In the genomic region with DNA sequence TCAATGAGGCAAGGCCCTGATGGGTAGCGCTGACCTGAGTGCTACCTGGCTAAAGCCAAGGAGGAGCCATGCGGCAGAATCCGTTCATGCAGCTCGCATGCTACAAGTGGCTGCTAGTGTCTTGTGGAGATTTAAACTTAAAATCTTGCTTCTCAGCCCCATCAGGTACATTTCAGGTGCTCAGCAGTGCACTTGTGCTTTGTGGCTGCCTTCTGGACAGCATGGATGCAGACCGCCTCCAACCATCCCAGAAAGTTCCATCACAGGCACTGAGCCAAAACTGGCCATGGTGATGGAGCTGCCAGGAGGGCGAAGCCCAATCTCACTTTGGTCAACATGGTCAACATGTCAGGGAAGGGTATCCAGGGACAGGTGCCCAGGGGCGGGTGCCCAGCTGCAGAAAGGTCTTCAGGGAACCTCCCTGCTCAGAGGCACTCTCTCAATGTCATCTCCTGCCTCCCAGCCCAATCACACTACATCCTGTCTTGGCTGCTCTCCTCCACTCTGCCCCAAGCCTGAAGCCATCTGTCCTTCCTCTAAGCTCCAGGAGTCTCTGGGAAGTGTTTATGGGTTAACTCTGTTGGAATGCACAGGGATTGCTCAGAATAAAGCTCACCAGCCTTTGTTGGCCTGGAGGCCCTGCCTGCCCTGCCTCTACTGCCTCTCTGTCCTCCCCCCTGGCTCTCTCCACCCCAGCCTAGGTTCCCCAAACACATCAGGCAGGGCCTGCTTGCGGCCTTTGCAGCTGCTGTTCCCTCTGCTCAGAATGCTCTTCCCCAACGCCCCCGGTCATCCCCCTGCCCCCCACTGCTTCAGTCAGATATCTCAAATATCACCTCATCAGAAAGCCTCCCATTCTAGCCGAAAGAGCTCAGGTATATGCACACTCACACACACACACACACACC, we compare ENCODE assay signal across 11 cellular contexts. TPM values are rescaled to one million over a fixed set of nuclear protein-coding genes. Genes with fewer than 3 reads are reported as not detected.
DNase-seq lines count a peak whose midpoint lies in the region; ATAC-seq and TF ChIP-seq lines count a peak whose summit lies in the region.
"Had no signal": no experiment of that assay in that cellular context is flagged by ENCODE, and none has a peak within 500 bp of the region (broad histone marks: within the 10 kb centered on the region; RNA-seq: fewer than 3 reads in every experiment).

No MANE protein-coding gene starts in this region.

- H3K27ac ChIP-seq in OCI-LY7 (ENCODE audit: low read depth, low read length, poor library complexity, severe bottlenecking) (peak overlapping the region; percentile 82), esophagus squamous epithelium (peak overlapping the region in 3 of 4 donors; percentile 1 to 82 (median 70)), body of pancreas (no peak overlapping the region)
- H3K27ac ChIP-seq: C4-2B had no signal

- no peaks in the 10 kb centered on the region for H4K20me1 ChIP-seq in OCI-LY7 (ENCODE audit: insufficient read depth, low read length)

- H3K79me2 ChIP-seq in OCI-LY7 (ENCODE audit: insufficient read depth, low read depth, low read length), result no peaks in the 10 kb centered on the region

- TF ChIP-seq POLR2A in esophagus squamous epithelium (IDR thresholded peaks at IDR 0.05) (no peak), GM18505 (IDR thresholded peaks at IDR 0.05; ENCODE audit: borderline replicate concordance, extremely low read depth, insufficient read depth, insufficient read length) (no peak), body of pancreas (IDR thresholded peaks at IDR 0.05) (no peak)

- WGBS in esophagus squamous epithelium, 2 donors, result 81 to 91% methylated on average over 3 to 8 of the region's 11 CpGs
- 82 to 87% methylated on average over 11 of the region's 11 CpGs for WGBS in body of pancreas, 2 donors

- H3K4me1 ChIP-seq in OCI-LY7 (ENCODE audit: insufficient read depth, low read length, poor library complexity, severe bottlenecking) (peaks cover 57% of the 10 kb centered on the region), esophagus squamous epithelium (peaks cover 0 to 19% (median 4%) of the 10 kb centered on the region in 3 donors), body of pancreas (no peaks in the 10 kb centered on the region)

- peak overlapping the region; percentile 61 for H3K4me3 ChIP-seq in OCI-LY7 (ENCODE audit: low read depth, low read length, poor library complexity, severe bottlenecking)
- H3K4me3 ChIP-seq in esophagus squamous epithelium, result no peak overlapping the region
- no peak overlapping the region for H3K4me3 ChIP-seq in body of pancreas

- H3K4me2 ChIP-seq in OCI-LY7 (ENCODE audit: low read length), result peak overlapping the region; percentile 83

- CTCF ChIA-PET in OCI-LY7 (lab: Charles Lee; ENCODE audit: unreplicated experiment), result interaction anchor here (1.0 kb wide), 1 partner anchor 46 kb away, joined by 3 read pairs; no protein-coding TSS in a partner anchor

- no TSS peak for BruUV-seq in OCI-LY7 (replicated peaks; lab: Mats Ljungman, UMichigan)

- H2AFZ ChIP-seq in OCI-LY7 (ENCODE audit: low read length), result peak overlapping the region; percentile 13; the same call in 1 of the 2 replicates

- no peak for TF ChIP-seq CTCF in OCI-LY7 (conservative IDR thresholded peaks at IDR 0.05; ENCODE audit: low read length)
- no peak for TF ChIP-seq CTCF in esophagus squamous epithelium (IDR thresholded peaks at IDR 0.05)
- no peak for TF ChIP-seq CTCF in body of pancreas (IDR thresholded peaks at IDR 0.05)

- no peaks in the 10 kb centered on the region for H3K9me2 ChIP-seq in OCI-LY7 (ENCODE audit: insufficient read depth, low read length)

- intact Hi-C loops in OCI-LY7 (cut with micrococcal nuclease; ENCODE audit: unreplicated experiment), result no loop called here
- intact Hi-C loops in esophagus squamous epithelium (cut with DNase I), result no loop called here
- intact Hi-C loops in body of pancreas (cut with DNase I), result loop anchor here (5.0 kb wide), 1 partner anchor 73 kb away; no protein-coding TSS in a partner anchor

- POLR2A ChIA-PET in OCI-LY7 (lab: Charles Lee), result interaction anchor here (0.6 to 5.4 kb wide), 7 partner anchors 14 to 75 kb away, joined by 3 to 65 read pairs (median 4); a partner anchor contains a TSS

- H3K9me3 ChIP-seq in OCI-LY7 (ENCODE audit: low read length) (no peaks in the 10 kb centered on the region), esophagus squamous epithelium (no peaks in the 10 kb centered on the region), body of pancreas (no peaks in the 10 kb centered on the region)

- no peaks in the 10 kb centered on the region for H3K36me3 ChIP-seq in OCI-LY7 (ENCODE audit: insufficient read depth, low read length)
- H3K36me3 ChIP-seq in esophagus squamous epithelium, result no peaks in the 10 kb centered on the region
- H3K36me3 ChIP-seq in body of pancreas (replicated peaks in 1 of 2; ENCODE audit: insufficient read depth in 1 of 2, low read depth in 2 of 2), result no peaks in the 10 kb centered on the region

- ATAC-seq in GM18505 (IDR thresholded peaks at IDR 0.05; ENCODE audit: unreplicated experiment), result no peak
- no peak for ATAC-seq in HG02981 (IDR thresholded peaks at IDR 0.05; ENCODE audit: unreplicated experiment)
- no peak for ATAC-seq in body of pancreas

- DNase-seq in AG08396 (ENCODE audit: low spot score) (peak; percentile 70), GM04504 (ENCODE audit: low read depth) (peak; percentile 61), OCI-LY7 (ENCODE audit: low spot score) (peak; percentile 41), esophagus squamous epithelium (lab: John Stamatoyannopoulos, UW) (no peak), NCI-H2081 treated with DMSO at 0.1 percent for 48 hours (lab: John Stamatoyannopoulos, UW) (no peak), body of pancreas (no peak)
- DNase-seq: left ventricle myocardium superior, right cardiac atrium had no signal

- H3K27me3 ChIP-seq in esophagus squamous epithelium (no peaks in the 10 kb centered on the region), body of pancreas (no peaks in the 10 kb centered on the region)

RNA-seq across cellular contexts. Expression of a gene that starts 18.3 kb away (rescaled TPM):
- 15.5 and 19.3 TPM in 2 replicates for total RNA-seq in OCI-LY7 (2014; rRNA removed; shearing (Covaris generic))
- total RNA-seq in OCI-LY7 (2022) (5.7 and 7.5 TPM in 2 replicates), esophagus squamous epithelium (not detected), body of pancreas (not detected)
- total RNA-seq: left ventricle myocardium superior, right cardiac atrium had no signal

RNA-seq across cellular contexts. Expression of a gene that starts 52.0 kb away (rescaled TPM):
- total RNA-seq in OCI-LY7 (2014; rRNA removed; shearing (Covaris generic)), result 73.3 and 78.9 TPM in 2 replicates
- 109 and 118 TPM in 2 replicates for total RNA-seq in OCI-LY7 (2022)
- total RNA-seq in esophagus squamous epithelium, result 100 to 1,000 TPM in 3 of 4 donors, 10 to 100 TPM in 1; 65.7 to 168 (median 147) TPM
- 100 to 1,000 TPM; 147 to 269 TPM for total RNA-seq in body of pancreas

Comparison
In these comparisons a context has a peak if more than half of its experiments do, and no peak if none do; other contexts are left out.
1. DNase-seq: peak in AG08396 (single experiment), GM04504 (single experiment) and OCI-LY7 (single experiment); none in esophagus squamous epithelium (single experiment), NCI-H2081 treated with DMSO at 0.1 percent for 48 hours (single experiment) and body of pancreas (0 of 4).
2. H3K27ac ChIP-seq: peak in OCI-LY7 (single experiment) and esophagus squamous epithelium (3 of 4); none in body of pancreas (0 of 4).
3. RNA of a gene that starts 18.3 kb away (total RNA-seq): 5.7 to 19.3 TPM in OCI-LY7; not detected in esophagus squamous epithelium and not detected in body of pancreas; every median in the first group is over 4 times any median in the second.